In genomic region chrX:110315541-110315940, GRCh38 we compare ENCODE assay signal across 12 cellular contexts. TPM values are rescaled to one million over a fixed set of nuclear protein-coding genes. Genes with fewer than 3 reads are reported as not detected.
A peak's percentile ranks its signal among the peaks of the same experiment; 100 is the strongest.
DNase-seq lines count a peak whose midpoint lies in the region; ATAC-seq, FAIRE-seq and TF ChIP-seq lines count a peak whose summit lies in the region.
"Had no signal": no experiment of that assay in that cellular context is flagged by ENCODE, and none has a peak within 500 bp of the region (broad histone marks: within the 10 kb centered on the region; RNA-seq: fewer than 3 reads in every experiment).

No MANE protein-coding gene starts in this region.

- TF ChIP-seq CTCF in choroid plexus epithelial cell (conservative IDR thresholded peaks at IDR 0.05; ENCODE audit: low read depth, low read length) (no peak), smooth muscle cell (IDR thresholded peaks at IDR 0.05; ENCODE audit: borderline replicate concordance, insufficient read depth, poor library complexity, severe bottlenecking) (no peak)

- H3K4me2 ChIP-seq in smooth muscle cell = peak overlapping the region; percentile 88

- no peak overlapping the region for H2AFZ ChIP-seq in smooth muscle cell (ENCODE audit: low read depth)

- intact Hi-C loops in posterior vena cava (cut with DNase I) (loop anchor here in 1 of 2 donors (10.0 kb wide), 1 partner anchor 99 kb away; no protein-coding TSS in a partner anchor), aorta (cut with DNase I) (loop anchor here in 1 of 2 donors (10.0 kb wide), 1 partner anchor 151 kb away; no protein-coding TSS in a partner anchor)

- peak overlapping the region; percentile 9 for H3K9ac ChIP-seq in smooth muscle cell (ENCODE audit: low read depth)

- peak overlapping the region; percentile 3 for H3K27ac ChIP-seq in smooth muscle cell (ENCODE audit: low read depth)
- no peak overlapping the region for H3K27ac ChIP-seq in small intestine (ENCODE audit: low read depth in 1 of 2, low read length in 1 of 2)
- no peak overlapping the region for H3K27ac ChIP-seq in aorta (ENCODE audit: low read depth in 1 of 2, low read length in 2 of 2)
- H3K27ac ChIP-seq: right atrium auricular region had no signal

- H3K4me3 Mint-ChIP-seq in activated T-cell treated with anti-CD3 and anti-CD28 coated beads, Interleukin-2, amount 50 U/mL, for 72 hours = peak overlapping the region; percentile 92 to 93
- H3K4me3 Mint-ChIP-seq in IgD-negative memory B cell = peak overlapping the region; percentile 27 to 96 (median 96)

- H3K4me1 ChIP-seq in smooth muscle cell (ENCODE audit: low read depth) = peaks cover 14% of the 10 kb centered on the region
- peaks cover 2% of the 10 kb centered on the region in 2 donors for H3K4me1 ChIP-seq in small intestine (ENCODE audit: control insufficient read depth in 2 of 2, insufficient read depth in 1 of 2, low read depth in 1 of 2, low read length in 1 of 2)
- no peaks in the 10 kb centered on the region for H3K4me1 ChIP-seq in aorta (ENCODE audit: control insufficient read depth in 1 of 2, insufficient read depth in 2 of 2, low read length in 2 of 2)
- H3K4me1 ChIP-seq: right atrium auricular region had no signal

- H3F3A ChIP-seq in smooth muscle cell (ENCODE audit: low read depth) = no peaks in the 10 kb centered on the region

- no peak for ATAC-seq in activated T-cell treated with anti-CD3 and anti-CD28 coated beads, Interleukin-2, amount 50 U/mL, for 72 hours (replicated peaks in 1 of 2)
- no peak for ATAC-seq in aorta (ENCODE audit: low FRiP score)

- H3K4me1 Mint-ChIP-seq in activated T-cell treated with anti-CD3 and anti-CD28 coated beads, Interleukin-2, amount 50 U/mL, for 72 hours (ENCODE audit: low read depth) = peaks cover 41% of the 10 kb centered on the region
- H3K4me1 Mint-ChIP-seq in IgD-negative memory B cell = peaks cover 16 to 32% (median 19%) of the 10 kb centered on the region in 3 donors

- no peaks in the 10 kb centered on the region for H3K9me3 Mint-ChIP-seq in activated T-cell treated with anti-CD3 and anti-CD28 coated beads, Interleukin-2, amount 50 U/mL, for 72 hours
- H3K9me3 Mint-ChIP-seq in IgD-negative memory B cell = no peaks in the 10 kb centered on the region

- H3K36me3 ChIP-seq in smooth muscle cell (ENCODE audit: low read depth) (no peaks in the 10 kb centered on the region), small intestine (ENCODE audit: control insufficient read depth in 2 of 2, insufficient read depth in 2 of 2, low read length in 2 of 2) (no peaks in the 10 kb centered on the region), aorta (ENCODE audit: control insufficient read depth in 1 of 2, insufficient read depth in 2 of 2, low read length in 1 of 2) (no peaks in the 10 kb centered on the region)
- H3K36me3 ChIP-seq: right atrium auricular region had no signal

- peaks cover 19% of the 10 kb centered on the region for H4K20me1 ChIP-seq in smooth muscle cell (ENCODE audit: low read depth)

- H3K27me3 Mint-ChIP-seq in activated T-cell treated with anti-CD3 and anti-CD28 coated beads, Interleukin-2, amount 50 U/mL, for 72 hours (ENCODE audit: low read depth) = peaks cover 27% of the 10 kb centered on the region
- H3K27me3 Mint-ChIP-seq in IgD-negative memory B cell = no peaks in the 10 kb centered on the region

- DNase-seq in activated T-cell treated with anti-CD3 and anti-CD28 coated beads, Interleukin-2, amount 50 U/mL, for 72 hours = no peak
- no peak for DNase-seq in activated T-cell treated with anti-CD3 and anti-CD28 coated beads, Interleukin-2, amount 50 U/mL, for 1 hour
- no peak for DNase-seq in choroid plexus epithelial cell (ENCODE audit: low read depth)
- DNase-seq in smooth muscle cell (lab: John Stamatoyannopoulos, UW; ENCODE audit: unreplicated experiment) = no peak
- DNase-seq in posterior vena cava (ENCODE audit: low spot score) = no peak
- DNase-seq in small intestine = no peak
- no peak for DNase-seq in aorta
- DNase-seq: head of caudate nucleus, NCI-H774 had no signal

- H3K9me3 ChIP-seq in smooth muscle cell (replicated peaks; ENCODE audit: low read depth) (no peaks in the 10 kb centered on the region), small intestine (ENCODE audit: control insufficient read depth, low read depth) (no peaks in the 10 kb centered on the region), aorta (ENCODE audit: control insufficient read depth, low read length) (no peaks in the 10 kb centered on the region)
- H3K9me3 ChIP-seq: right atrium auricular region had no signal

- no peaks in the 10 kb centered on the region for H3K36me3 Mint-ChIP-seq in activated T-cell treated with anti-CD3 and anti-CD28 coated beads, Interleukin-2, amount 50 U/mL, for 72 hours (ENCODE audit: insufficient read depth in 2 of 2)
- no peaks in the 10 kb centered on the region for H3K36me3 Mint-ChIP-seq in IgD-negative memory B cell

- no peaks in the 10 kb centered on the region for H3K27me3 ChIP-seq in smooth muscle cell (ENCODE audit: low read depth)
- H3K27me3 ChIP-seq in small intestine (ENCODE audit: control insufficient read depth in 2 of 2, insufficient read depth in 2 of 2, low read length in 2 of 2) = no peaks in the 10 kb centered on the region
- no peaks in the 10 kb centered on the region for H3K27me3 ChIP-seq in aorta (ENCODE audit: control insufficient read depth in 1 of 2, insufficient read depth in 2 of 2, low read length in 1 of 2)
- H3K27me3 ChIP-seq: right atrium auricular region had no signal

- no peak for FAIRE-seq in small intestine (lab: Jason Lieb, UNC)
- FAIRE-seq: G401.6 had no signal

- peaks cover 49% of the 10 kb centered on the region for H3K79me2 ChIP-seq in smooth muscle cell (ENCODE audit: low read depth)

- no peak overlapping the region for H3K27ac Mint-ChIP-seq in activated T-cell treated with anti-CD3 and anti-CD28 coated beads, Interleukin-2, amount 50 U/mL, for 72 hours
- no peak overlapping the region for H3K27ac Mint-ChIP-seq in IgD-negative memory B cell

- H3K4me3 ChIP-seq in choroid plexus epithelial cell (ENCODE audit: low read depth, low read length) (peak overlapping the region; percentile 77), smooth muscle cell (peak overlapping the region; percentile 74), small intestine (ENCODE audit: low read depth in 1 of 2, low read length in 2 of 2) (no peak overlapping the region), aorta (ENCODE audit: low read length in 2 of 2) (no peak overlapping the region)
- H3K4me3 ChIP-seq: right atrium auricular region had no signal

- 71% methylated on average over 1 of the region's 1 CpG for WGBS in smooth muscle cell (ENCODE audit: low lambda C conversion rate)
- 68 to 87% (median 87%) methylated on average over 1 of the region's 1 CpG for WGBS in small intestine, 3 donors
- WGBS in aorta, 2 donors = 62 to 67% methylated on average over 1 of the region's 1 CpG

RNA-seq across cellular contexts. Expression of gene AMMECR1, which starts 2.3 kb away (rescaled TPM):
- total RNA-seq in activated T-cell treated with anti-CD3 and anti-CD28 coated beads, Interleukin-2, amount 50 U/mL, for 72 hours = 10 to 100 TPM; 12.8 to 15.9 TPM
- 5.4 TPM for polyA plus RNA-seq in IgD-negative memory B cell
- 19.6 and 20.9 TPM in 2 replicates for total RNA-seq in smooth muscle cell
- 5.5 and 11.2 TPM in 2 replicates for polyA plus RNA-seq in smooth muscle cell
- total RNA-seq in posterior vena cava = 1 to 10 TPM; 5.6 to 6.2 TPM
- polyA plus RNA-seq in small intestine = 1 to 10 TPM; 2.2 to 4.9 (median 3.4) TPM
- total RNA-seq in aorta = 1 to 10 TPM; 3.6 to 4.0 TPM
- polyA plus RNA-seq in aorta = 1 to 10 TPM in 1 of 2 donors, under 1 TPM in 1; 0.92 to 1.0 TPM

RNA-seq across cellular contexts. Expression of gene RTL9, which starts 43.1 kb away (rescaled TPM):
- total RNA-seq in activated T-cell treated with anti-CD3 and anti-CD28 coated beads, Interleukin-2, amount 50 U/mL, for 72 hours = under 1 TPM; 0.07 to 0.14 TPM
- polyA plus RNA-seq in IgD-negative memory B cell (not detected), smooth muscle cell (0.21 TPM in 1 of 2 replicates, not detected in the other), small intestine (under 1 TPM in 1 of 3 donors, not detected in 2; 0.04 TPM), aorta (not detected)
- total RNA-seq in smooth muscle cell (0.18 and 0.49 TPM in 2 replicates), posterior vena cava (under 1 TPM; 0.19 to 0.28 TPM), aorta (under 1 TPM; 0.09 to 0.26 TPM)

Comparison
In these comparisons a context has a peak if more than half of its experiments do, and no peak if none do; other contexts are left out.
1. H3K4me3 ChIP-seq: peak in choroid plexus epithelial cell (single experiment) and smooth muscle cell (single experiment); none in small intestine (0 of 2) and aorta (0 of 2).